ENCODE assay signal across 8 cellular contexts in the genomic region with DNA sequence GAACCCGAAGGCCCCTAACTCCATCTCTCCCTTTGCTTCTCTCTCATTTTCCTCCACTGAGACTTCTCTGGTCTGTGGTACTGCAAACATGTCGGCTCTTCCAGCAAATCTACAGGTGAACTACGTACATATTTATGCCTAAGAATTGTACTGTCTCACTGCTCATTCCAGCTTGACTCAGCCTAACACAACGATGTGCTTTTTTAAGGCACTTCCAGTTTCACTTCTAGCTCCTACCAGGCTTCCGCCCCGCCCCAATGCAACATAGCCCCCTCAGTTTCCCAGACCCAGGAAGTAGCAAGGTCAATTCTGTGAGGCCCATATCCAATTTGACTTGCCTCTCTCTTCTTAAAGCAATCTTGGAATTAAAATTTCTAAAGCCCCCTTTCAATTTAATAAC.
A peak's percentile ranks its signal among the peaks of the same experiment; 100 is the strongest.
DNase-seq lines count a peak whose midpoint lies in the region; TF ChIP-seq lines count a peak whose summit lies in the region.

No MANE protein-coding gene starts in this region.

- peak overlapping the region; percentile 86 for H3K4me3 Mint-ChIP-seq in HFFc6

- peak overlapping the region; percentile 89 for H3K4me2 ChIP-seq in OCI-LY3 (ENCODE audit: low read length)

- H3K4me3 ChIP-seq in GM12865 (ENCODE audit: low read depth, low read length) = peak overlapping the region; percentile 49
- peak overlapping the region; percentile 70 for H3K4me3 ChIP-seq in OCI-LY3 (ENCODE audit: low read length)
- peak overlapping the region in 6 of 7 experiments; percentile 6 to 28 (median 14) for H3K4me3 ChIP-seq in skin epidermis

- no peaks in the 10 kb centered on the region for H3K36me3 ChIP-seq in OCI-LY3 (replicated peaks; ENCODE audit: low read depth, low read length)

- H3K9ac ChIP-seq in OCI-LY3 (ENCODE audit: low read length) = peak overlapping the region; percentile 44

- peaks cover 27% of the 10 kb centered on the region for H3K4me1 Mint-ChIP-seq in HFFc6 (ENCODE audit: low read depth)

- H3K79me2 ChIP-seq in OCI-LY3 (ENCODE audit: low read length) = peaks cover 48% of the 10 kb centered on the region

- peaks cover 42% of the 10 kb centered on the region for H4K20me1 ChIP-seq in OCI-LY3 (ENCODE audit: insufficient read depth, low read length)

- H3K9me3 Mint-ChIP-seq in HFFc6 = no peaks in the 10 kb centered on the region

- H3K4me1 ChIP-seq in OCI-LY3 (ENCODE audit: low read length) = peaks cover 16% of the 10 kb centered on the region

- DNase-seq in GM12865 (ENCODE audit: low read depth) (peak; percentile 89), HFFc6 (peak; percentile 26), glomerular visceral epithelial cell (ENCODE audit: extremely low spot score) (peak; percentile 65), SHP77 treated with DMSO at 0.1 percent for 48 hours (lab: John Stamatoyannopoulos, UW) (no peak), NCI-H1417 treated with DMSO at 0.1 percent for 48 hours (lab: John Stamatoyannopoulos, UW) (no peak)
- DNase-seq in activated naive CD4-positive, alpha-beta T cell (lab: John Stamatoyannopoulos, UW) = peak in 3 of 4 experiments; percentile 8 to 28 (median 13)

- H3K36me3 Mint-ChIP-seq in HFFc6 (ENCODE audit: low read depth) = no peaks in the 10 kb centered on the region

- no peak overlapping the region for H2AFZ ChIP-seq in OCI-LY3 (ENCODE audit: low read depth, low read length)

- no peaks in the 10 kb centered on the region for H3K27me3 ChIP-seq in OCI-LY3 (ENCODE audit: low read depth, low read length)

- no peaks in the 10 kb centered on the region; the same call in 1 of the 2 replicates for H3K27me3 Mint-ChIP-seq in HFFc6 (ENCODE audit: insufficient read depth)

- peak overlapping the region; percentile 90 for H3K27ac Mint-ChIP-seq in HFFc6

- no peaks in the 10 kb centered on the region for H3K9me3 ChIP-seq in OCI-LY3 (ENCODE audit: insufficient read depth, low read length)

- H3K27ac ChIP-seq in OCI-LY3 (ENCODE audit: low read length) (peak overlapping the region; percentile 37), skin epidermis (peak overlapping the region in 20 of 21 experiments; percentile 36 to 87 (median 72))

- no peak for TF ChIP-seq CTCF in GM12865 (IDR thresholded peaks at IDR 0.05; ENCODE audit: insufficient read depth, low read depth, low read length, missing control alignments)
- TF ChIP-seq CTCF in HFFc6 (IDR thresholded peaks at IDR 0.05) = no peak
- no peak for TF ChIP-seq CTCF in OCI-LY3 (IDR thresholded peaks at IDR 0.05; ENCODE audit: low read depth, low read length)

Comparison
In these comparisons a context has a peak if more than half of its experiments do, and no peak if none do; other contexts are left out.
1. DNase-seq: peak in GM12865 (single experiment), HFFc6 (single experiment), activated naive CD4-positive, alpha-beta T cell (3 of 4) and glomerular visceral epithelial cell (single experiment); none in SHP77 treated with DMSO at 0.1 percent for 48 hours (single experiment) and NCI-H1417 treated with DMSO at 0.1 percent for 48 hours (single experiment).
2. H3K4me3 ChIP-seq: peak in every context shown above with its lines; median percentile 70 in OCI-LY3; 49 in GM12865; 14 in skin epidermis.